9 cellular contexts compared by ENCODE assay signal in the genomic region with DNA sequence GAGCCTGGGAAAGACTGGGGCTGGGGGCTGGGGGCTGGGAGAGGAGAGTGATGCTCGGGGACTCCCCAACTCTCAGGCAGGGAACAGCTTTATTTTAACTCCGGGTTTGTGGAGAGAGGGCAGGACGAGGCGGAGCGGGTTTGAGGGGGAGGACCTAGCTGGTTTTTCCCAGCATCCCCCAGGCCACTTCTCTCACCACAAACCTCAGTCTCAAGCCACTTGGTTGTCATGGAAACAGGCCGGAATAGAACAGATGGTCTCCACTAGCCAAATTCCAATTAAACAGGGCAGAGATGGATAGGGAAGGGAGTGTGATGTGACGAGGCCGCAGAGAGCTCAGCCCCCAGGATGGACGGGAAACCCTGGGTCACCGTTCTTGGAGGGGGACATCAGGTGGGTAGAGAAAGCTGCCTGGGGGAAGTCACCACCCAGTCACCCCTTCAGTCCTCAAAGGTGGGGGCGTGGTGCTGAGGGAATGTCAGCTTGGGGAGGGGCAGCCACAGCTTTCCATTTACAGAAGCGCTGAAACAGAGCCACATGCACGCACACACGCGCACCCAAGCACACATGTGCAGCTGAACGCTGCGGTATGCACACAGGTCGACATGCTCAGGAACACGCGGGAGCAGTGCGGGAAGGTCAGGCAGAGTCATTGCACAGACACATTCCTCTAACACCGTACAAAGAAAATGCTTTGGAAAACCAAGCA. TPM values are rescaled to one million over a fixed set of nuclear protein-coding genes. Genes with fewer than 3 reads are reported as not detected.
DNase-seq lines count a peak whose midpoint lies in the region; ATAC-seq and TF ChIP-seq lines count a peak whose summit lies in the region.
"Had no signal": no experiment of that assay in that cellular context is flagged by ENCODE, and none has a peak within 500 bp of the region (broad histone marks: within the 10 kb centered on the region; RNA-seq: fewer than 3 reads in every experiment).

No MANE protein-coding gene starts in this region.

- H3K4me3 Mint-ChIP-seq in CD8-positive, alpha-beta memory T cell = no peak overlapping the region
- H3K4me3 Mint-ChIP-seq: stimulated activated naive CD8-positive, alpha-beta T cell treated with anti-CD3 and anti-CD28 coated beads, Interleukin-15, Interleukin-2, amounts not matched to agents 100 ng/mL and 50 ng/mL, for 24 hours had no signal

- no peaks in the 10 kb centered on the region for H3K36me3 ChIP-seq in ectodermal cell (ENCODE audit: control insufficient read depth, insufficient read depth, low read length)
- no peaks in the 10 kb centered on the region for H3K36me3 ChIP-seq in CD8-positive, alpha-beta memory T cell (ENCODE audit: insufficient read depth, low read length)

- H3K27ac Mint-ChIP-seq in CD8-positive, alpha-beta memory T cell = peak overlapping the region in 1 of 8 donors; percentile 52
- H3K27ac Mint-ChIP-seq: stimulated activated naive CD8-positive, alpha-beta T cell treated with anti-CD3 and anti-CD28 coated beads, Interleukin-15, Interleukin-2, amounts not matched to agents 100 ng/mL and 50 ng/mL, for 24 hours had no signal

- no peaks in the 10 kb centered on the region for H3K36me3 Mint-ChIP-seq in CD8-positive, alpha-beta memory T cell

- 63 to 65% methylated on average over 22 of the region's 22 CpGs for WGBS in ectodermal cell, 2 experiments

- H3K4me3 ChIP-seq in ectodermal cell (ENCODE audit: insufficient read depth, low read depth, low read length) = no peak overlapping the region
- H3K4me3 ChIP-seq in CD8-positive, alpha-beta memory T cell (ENCODE audit: low read length) = no peak overlapping the region

- CTCF ChIA-PET in CD8-positive, alpha-beta memory T cell (lab: Charles Lee) = interaction anchor here (0.8 to 1.7 kb wide), 2 partner anchors 13 to 20 kb away, joined by 3 to 6 read pairs; a partner anchor contains a TSS

- peaks cover 38% of the 10 kb centered on the region for H3K4me1 ChIP-seq in ectodermal cell (ENCODE audit: control insufficient read depth, insufficient read depth, low read length)
- no peaks in the 10 kb centered on the region for H3K4me1 ChIP-seq in CD8-positive, alpha-beta memory T cell (ENCODE audit: insufficient read depth, low read length)

- H3K9me3 ChIP-seq in ectodermal cell (ENCODE audit: control insufficient read depth, low read length) = no peaks in the 10 kb centered on the region
- no peaks in the 10 kb centered on the region for H3K9me3 ChIP-seq in CD8-positive, alpha-beta memory T cell (ENCODE audit: low read length)

- no peaks in the 10 kb centered on the region for H3K27me3 ChIP-seq in ectodermal cell (ENCODE audit: control insufficient read depth, insufficient read depth, low read length, poor library complexity, severe bottlenecking)
- H3K27me3 ChIP-seq in CD8-positive, alpha-beta memory T cell (ENCODE audit: insufficient read depth, low read length, poor library complexity, severe bottlenecking) = no peaks in the 10 kb centered on the region

- H3K4me1 Mint-ChIP-seq in CD8-positive, alpha-beta memory T cell = peaks cover 0 to 13% (median 4%) of the 10 kb centered on the region in 3 donors

- no peak for ATAC-seq in HG03095 (IDR thresholded peaks at IDR 0.05; ENCODE audit: unreplicated experiment)

- H3K27ac ChIP-seq in ectodermal cell (ENCODE audit: insufficient read depth, low read depth, low read length, poor library complexity, severe bottlenecking) = peak overlapping the region; percentile 84
- no peak overlapping the region for H3K27ac ChIP-seq in CD8-positive, alpha-beta memory T cell (ENCODE audit: low read depth, low read length)

- H3K27me3 Mint-ChIP-seq in CD8-positive, alpha-beta memory T cell = peaks cover 23 to 53% of the 10 kb centered on the region in 2 donors

- TF ChIP-seq CTCF in GM10266 (IDR thresholded peaks at IDR 0.05; ENCODE audit: control insufficient read depth, insufficient read depth, low read depth, missing control alignments) = no peak

- POLR2A ChIA-PET in CD8-positive, alpha-beta memory T cell (lab: Charles Lee) = no interaction called here

- DNase-seq in GM10266 (ENCODE audit: extremely low spot score) = peak; percentile 67
- peak; percentile 83 for DNase-seq in NCI-H2107 (lab: John Stamatoyannopoulos, UW)
- peak; percentile 71 for DNase-seq in non-pigmented ciliary epithelial cell (ENCODE audit: low read depth)
- DNase-seq in NAMALWA (ENCODE audit: low spot score) = no peak
- DNase-seq in CD8-positive, alpha-beta memory T cell = no peak
- no peak for DNase-seq in midbrain (lab: John Stamatoyannopoulos, UW)

- H3K9me3 Mint-ChIP-seq in CD8-positive, alpha-beta memory T cell = peaks cover 0 to 2% (median 0%) of the 10 kb centered on the region in 5 donors
- H3K9me3 Mint-ChIP-seq: stimulated activated naive CD8-positive, alpha-beta T cell treated with anti-CD3 and anti-CD28 coated beads, Interleukin-15, Interleukin-2, amounts not matched to agents 100 ng/mL and 50 ng/mL, for 24 hours had no signal

RNA-seq across cellular contexts. Expression of a gene that starts 19.2 kb away (rescaled TPM):
- 89.1 TPM for polyA plus RNA-seq in ectodermal cell (2013, experiment 1 of 4)
- polyA plus RNA-seq in ectodermal cell (2013, experiment 2 of 4) = 98.6 TPM
- 60.9 TPM for polyA plus RNA-seq in ectodermal cell (2013, experiment 3 of 4)
- polyA plus RNA-seq in ectodermal cell (2013, experiment 4 of 4) = 68.4 TPM
- total RNA-seq in CD8-positive, alpha-beta memory T cell = 1 to 10 TPM; 3.0 to 3.8 TPM
- 0.35 TPM for polyA plus RNA-seq in CD8-positive, alpha-beta memory T cell

Comparison
In these comparisons a context has a peak if more than half of its experiments do, and no peak if none do; other contexts are left out.
1. DNase-seq: peak in GM10266 (single experiment), NCI-H2107 (single experiment) and non-pigmented ciliary epithelial cell (single experiment); none in NAMALWA (single experiment), CD8-positive, alpha-beta memory T cell (0 of 5) and midbrain (single experiment).